In genomic region chr19:13026478-13026999, GRCh38 we compare ENCODE assay signal across 2 cellular contexts.
TF ChIP-seq lines count a peak whose summit lies in the region.

No MANE protein-coding gene starts in this region.

TF ChIP-seq in SK-N-SH, 30 proteins besides CTCF, POLR2A, EP300 and RAD21 (continued from another document):
- TF ChIP-seq PBX3 (IDR thresholded peaks at IDR 0.05): no peak
- TF ChIP-seq MXI1 (IDR thresholded peaks at IDR 0.05; ENCODE audit: low read depth, low read length): no peak
- no peak for TF ChIP-seq RXRA (IDR thresholded peaks at IDR 0.05; ENCODE audit: borderline replicate concordance, low read depth)

TF ChIP-seq in SK-N-SH treated with all-trans-retinoic acid at 6 μM for 48 hours, 23 proteins besides CTCF, POLR2A, EP300 and RAD21 (continued from another document):
- TF ChIP-seq SNAI2 (CRISPR knock-in tag; IDR thresholded peaks at IDR 0.05) (no peak), CSDC2 (CRISPR knock-in tag; IDR thresholded peaks at IDR 0.05) (no peak), BACH2 (CRISPR knock-in tag; IDR thresholded peaks at IDR 0.05; ENCODE audit: borderline replicate concordance) (no peak), ZFP30 (CRISPR knock-in tag; IDR thresholded peaks at IDR 0.05) (no peak), TCF4 (CRISPR knock-in tag; IDR thresholded peaks at IDR 0.05; ENCODE audit: borderline replicate concordance) (no peak), TOX (CRISPR knock-in tag; IDR thresholded peaks at IDR 0.05; ENCODE audit: borderline replicate concordance) (no peak), PATZ1 (CRISPR knock-in tag; IDR thresholded peaks at IDR 0.05; ENCODE audit: borderline replicate concordance) (no peak), OSR1 (CRISPR knock-in tag; IDR thresholded peaks at IDR 0.05) (no peak), PPARA (CRISPR knock-in tag; IDR thresholded peaks at IDR 0.05; ENCODE audit: borderline replicate concordance) (no peak), POU6F1 (CRISPR knock-in tag; IDR thresholded peaks at IDR 0.05; ENCODE audit: borderline replicate concordance, low read depth) (no peak), ZFP3 (CRISPR knock-in tag; IDR thresholded peaks at IDR 0.05) (no peak), ZC3H10 (CRISPR knock-in tag; IDR thresholded peaks at IDR 0.05) (no peak), ESRRG (CRISPR knock-in tag; IDR thresholded peaks at IDR 0.05) (no peak), ZNF565 (CRISPR knock-in tag; conservative IDR thresholded peaks at IDR 0.05; ENCODE audit: low read depth) (no peak), ZNF8 (CRISPR knock-in tag; IDR thresholded peaks at IDR 0.05) (no peak), CREB5 (CRISPR knock-in tag; IDR thresholded peaks at IDR 0.05; ENCODE audit: low read depth) (no peak), GLIS3 (CRISPR knock-in tag; IDR thresholded peaks at IDR 0.05) (no peak), ARNTL (CRISPR knock-in tag; IDR thresholded peaks at IDR 0.05; ENCODE audit: borderline replicate concordance, low read depth) (no peak)
